In genomic region chr10:53361281-53361680, GRCh38 we compare ENCODE assay signal across 30 cellular contexts.
"Had no signal": no experiment of that assay in that cellular context is flagged by ENCODE, and none has a peak within 500 bp of the region (broad histone marks: within the 10 kb centered on the region; RNA-seq: fewer than 3 reads in every experiment).

No MANE protein-coding gene starts in this region.

- DNase-seq: activated CD4-positive, alpha-beta memory T cell treated with anti-CD3 and anti-CD28 coated beads for 36 hours; activated CD4-positive, alpha-beta T cell treated with anti-CD3 and anti-CD28 coated beads for 4 hours; activated CD4-positive, alpha-beta T cell treated with anti-CD3 and anti-CD28 coated beads, Interleukin-2, amount 50 U/mL, for 1 hour; activated CD8-positive, alpha-beta memory T cell treated with anti-CD3 and anti-CD28 coated beads, Interleukin-2, amount 50 U/mL, for 4 hours; activated gamma-delta T cell treated with Interleukin-2 at 50 U/mL for 16 hours; activated naive CD4-positive, alpha-beta T cell treated with anti-CD3 and anti-CD28 coated beads for 36 hours; activated T-cell treated with anti-CD3 and anti-CD28 coated beads for 4 hours; activated T-cell treated with anti-CD3 and anti-CD28 coated beads, Interleukin-2, amount 50 U/mL, for 4 hours; adrenal gland; caudate nucleus; Karpas-422; KBM-7; MG63; NCI-H1092; NCI-H1436 treated with DMSO at 0.1 percent for 48 hours; NCI-H187 treated with DMSO at 0.1 percent for 48 hours; NCI-H2081; NCI-H2171 treated with DMSO at 0.1 percent for 48 hours; NCI-H2227 treated with DMSO at 0.1 percent for 48 hours; NCI-H446 treated with DMSO at 0.1 percent for 48 hours; NCI-H524; NCI-H69; NCI-H82; SHP77; SJCRH30; T1000 had no signal

- ATAC-seq: activated CD4-positive, CD25-positive, alpha-beta regulatory T cell treated with anti-CD3 and anti-CD28 coated beads, Interleukin-2, amount 50 U/mL, for 24 hours; activated naive CD4-positive, alpha-beta T cell treated with anti-CD3 and anti-CD28 coated beads, Interleukin-2, amount 50 U/mL, for 72 hours; activated T-cell treated with anti-CD3 and anti-CD28 coated beads, Interleukin-2, amount 50 U/mL, for 4 hours; Panc1 had no signal

- H3K27ac ChIP-seq: adrenal gland, SJCRH30, SK-N-MC had no signal

- H3K4me3 ChIP-seq: adrenal gland, MG63, SJCRH30, SK-N-MC had no signal

- H3K36me3 ChIP-seq: adrenal gland, MG63, SJCRH30 had no signal

- H3K4me1 ChIP-seq: adrenal gland, SJCRH30 had no signal

- H3K9me3 ChIP-seq: adrenal gland, MG63, SJCRH30 had no signal

- H3K27me3 ChIP-seq: adrenal gland, MG63, SJCRH30 had no signal
